Comparison of ENCODE assay signal across 20 cellular contexts in the genomic region with DNA sequence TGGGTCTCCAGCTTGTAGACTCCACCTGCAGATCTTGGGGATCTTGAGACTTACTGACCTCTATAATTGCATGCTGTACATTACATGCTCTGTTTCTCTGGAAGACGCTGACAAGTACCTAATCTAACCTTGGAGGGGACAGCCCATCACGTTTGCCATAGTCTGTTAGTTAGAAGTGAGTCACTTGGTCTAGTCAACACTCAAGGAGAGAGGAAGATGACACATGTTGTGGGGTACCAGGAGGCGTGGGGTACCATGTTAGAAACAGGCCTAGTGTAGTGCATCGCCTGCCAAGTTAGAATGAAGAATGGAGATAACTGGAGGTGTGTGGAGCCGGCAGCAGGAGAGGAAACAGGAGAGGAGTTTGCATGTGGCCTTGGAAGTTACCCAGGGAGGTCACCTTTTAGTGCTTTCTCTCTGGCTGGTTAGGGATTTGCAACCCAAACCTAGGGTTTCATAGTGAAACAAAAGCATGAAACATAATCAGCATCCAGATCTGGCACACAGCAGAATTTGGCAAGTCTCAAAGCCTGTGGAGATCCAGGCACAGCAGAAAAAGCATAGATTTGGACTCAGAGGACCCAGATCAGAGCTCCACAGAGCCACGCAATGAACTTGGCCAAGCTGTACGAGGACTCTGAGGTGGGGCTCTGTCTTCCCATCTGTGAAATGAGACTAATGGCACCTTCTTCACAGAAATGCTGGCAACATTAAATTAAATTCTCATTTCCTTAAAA.
DNase-seq lines count a peak whose midpoint lies in the region; ATAC-seq and FAIRE-seq lines count a peak whose summit lies in the region.
"Had no signal": no experiment of that assay in that cellular context is flagged by ENCODE, and none has a peak within 500 bp of the region (broad histone marks: within the 10 kb centered on the region; RNA-seq: fewer than 3 reads in every experiment).

No MANE protein-coding gene starts in this region.

- H3K27ac ChIP-seq in caudate nucleus (ENCODE audit: low read depth, low read length), result no peak overlapping the region
- H3K27ac ChIP-seq: KMS-11, spleen, stomach, VCaP had no signal

- H3K36me3 Mint-ChIP-seq in stimulated activated effector memory CD8-positive, alpha-beta T cell treated with anti-CD3 and anti-CD28 coated beads, Interleukin-12 subunit alpha, Interleukin-12 subunit beta, amount 100 ng/mL, for 72 hours, result no peaks in the 10 kb centered on the region

- H3K4me1 Mint-ChIP-seq in stimulated activated effector memory CD8-positive, alpha-beta T cell treated with anti-CD3 and anti-CD28 coated beads, Interleukin-12 subunit alpha, Interleukin-12 subunit beta, amount 100 ng/mL, for 72 hours, result peaks cover 24% of the 10 kb centered on the region

- peak; percentile 56 for DNase-seq in stimulated activated CD4-positive, alpha-beta T cell treated with anti-CD3 and anti-CD28 coated beads, Interleukin-15, amount 100 ng/mL, for 24 hours
- no peak for DNase-seq in stimulated activated CD4-positive, alpha-beta T cell treated with anti-CD3 and anti-CD28 coated beads, Interleukin-12 subunit alpha, Interleukin-12 subunit beta, amount 100 ng/mL, for 4 hours
- DNase-seq in RCC 7860 (ENCODE audit: low spot score), result peak; percentile 42
- DNase-seq in fibroblast of gingiva (ENCODE audit: low read depth), result peak; percentile 18
- no peak for DNase-seq in stimulated activated effector memory CD8-positive, alpha-beta T cell treated with anti-CD3 and anti-CD28 coated beads, Interleukin-12 subunit alpha, Interleukin-12 subunit beta, amount 100 ng/mL, for 72 hours (ENCODE audit: low spot score in 2 of 2)
- DNase-seq in EL, result no peak
- DNase-seq in caudate nucleus (lab: John Stamatoyannopoulos, UW), result no peak
- DNase-seq: activated naive CD4-positive, alpha-beta T cell treated with anti-CD3 and anti-CD28 coated beads for 36 hours; effector memory CD4-positive, alpha-beta T cell; NCI-H1694 treated with DMSO at 0.1 percent for 48 hours; nucleus accumbens; spleen; stomach; T-helper 1 cell; trophoblast cell had no signal

- FAIRE-seq in RCC 7860 (lab: Jason Lieb, UNC), result no peak
- FAIRE-seq: astrocyte had no signal

- ATAC-seq in stimulated activated effector memory CD8-positive, alpha-beta T cell treated with anti-CD3 and anti-CD28 coated beads, Interleukin-12 subunit alpha, Interleukin-12 subunit beta, amount 100 ng/mL, for 72 hours, result peak; percentile 87
- no peak for ATAC-seq in GM19328 (IDR thresholded peaks at IDR 0.05; ENCODE audit: unreplicated experiment)
- ATAC-seq: esophagus mucosa had no signal

- no peak overlapping the region for H3K4me3 Mint-ChIP-seq in stimulated activated effector memory CD8-positive, alpha-beta T cell treated with anti-CD3 and anti-CD28 coated beads, Interleukin-12 subunit alpha, Interleukin-12 subunit beta, amount 100 ng/mL, for 72 hours
- H3K4me3 Mint-ChIP-seq: activated naive CD4-positive, alpha-beta T cell treated with anti-CD3 and anti-CD28 coated beads for 36 hours had no signal

- H3K27ac Mint-ChIP-seq in stimulated activated effector memory CD8-positive, alpha-beta T cell treated with anti-CD3 and anti-CD28 coated beads, Interleukin-12 subunit alpha, Interleukin-12 subunit beta, amount 100 ng/mL, for 72 hours, result no peak overlapping the region
- H3K27ac Mint-ChIP-seq: activated naive CD4-positive, alpha-beta T cell treated with anti-CD3 and anti-CD28 coated beads for 36 hours had no signal

- H3K9me3 Mint-ChIP-seq in stimulated activated effector memory CD8-positive, alpha-beta T cell treated with anti-CD3 and anti-CD28 coated beads, Interleukin-12 subunit alpha, Interleukin-12 subunit beta, amount 100 ng/mL, for 72 hours, result no peaks in the 10 kb centered on the region
- H3K9me3 Mint-ChIP-seq: activated naive CD4-positive, alpha-beta T cell treated with anti-CD3 and anti-CD28 coated beads for 36 hours had no signal

Comparison
In these comparisons a context has a peak if more than half of its experiments do, and no peak if none do; other contexts are left out.
1. DNase-seq: peak in stimulated activated CD4-positive, alpha-beta T cell treated with anti-CD3 and anti-CD28 coated beads, Interleukin-15, amount 100 ng/mL, for 24 hours (single experiment), RCC 7860 (single experiment) and fibroblast of gingiva (single experiment); none in stimulated activated CD4-positive, alpha-beta T cell treated with anti-CD3 and anti-CD28 coated beads, Interleukin-12 subunit alpha, Interleukin-12 subunit beta, amount 100 ng/mL, for 4 hours (single experiment), stimulated activated effector memory CD8-positive, alpha-beta T cell treated with anti-CD3 and anti-CD28 coated beads, Interleukin-12 subunit alpha, Interleukin-12 subunit beta, amount 100 ng/mL, for 72 hours (0 of 2), EL (single experiment) and caudate nucleus (0 of 61).